In genomic region chr1:113467991-113468390, GRCh38 we compare ENCODE assay signal across 20 cellular contexts.
A peak's percentile ranks its signal among the peaks of the same experiment; 100 is the strongest.
DNase-seq lines count a peak whose midpoint lies in the region; ATAC-seq, FAIRE-seq and TF ChIP-seq lines count a peak whose summit lies in the region.
"Had no signal": no experiment of that assay in that cellular context is flagged by ENCODE, and none has a peak within 500 bp of the region (broad histone marks: within the 10 kb centered on the region; RNA-seq: fewer than 3 reads in every experiment).

No MANE protein-coding gene starts in this region.

- H3K9me3 ChIP-seq in HEK293 (ENCODE audit: control insufficient read depth, insufficient read depth, low read depth, low read length) (no peaks in the 10 kb centered on the region; the same call in 1 of the 2 replicates), pancreas (no peaks in the 10 kb centered on the region)
- H3K9me3 ChIP-seq: A549, Caco-2 had no signal

- FAIRE-seq in islet of Langerhans (lab: Jason Lieb, UNC) (peak; percentile 38), pancreas (lab: Jason Lieb, UNC) (peak; percentile 17), urothelium cell line (lab: Jason Lieb, UNC) (no peak)
- FAIRE-seq: A549, D721Med, G401.6, GM12891, GM19239 had no signal

- POLR2A ChIA-PET in HEK293 (lab: Yijun Ruan, JAX), result no interaction called here

- TF ChIP-seq CTCF in HEK293 (tag by site-specific recombination; IDR thresholded peaks at IDR 0.05) (no peak), pancreas (IDR thresholded peaks at IDR 0.05) (no peak)

- ATAC-seq in pancreas, result no peak
- no peak for ATAC-seq in GM19397 (IDR thresholded peaks at IDR 0.05; ENCODE audit: unreplicated experiment)
- ATAC-seq: A549; CD8-positive, alpha-beta T cell had no signal

- H3K4me3 ChIP-seq in HEK293 (ENCODE audit: low read depth, low read length) (no peak overlapping the region), pancreas (no peak overlapping the region)
- H3K4me3 ChIP-seq: A549; BLaER1 treated with 17β-estradiol and CSF1 and Interleukin-3, amounts not matched to agents 10 nM and 100 nM had no signal

- H3K36me3 ChIP-seq in HEK293 (ENCODE audit: control insufficient read depth in 2 of 2, insufficient read depth in 1 of 2, low read length in 2 of 2) (no peaks in the 10 kb centered on the region), pancreas (no peaks in the 10 kb centered on the region)

- no peak for DNase-seq in pancreas
- no peak for DNase-seq in urothelium cell line (ENCODE audit: low spot score)
- DNase-seq: AML-193; Caco-2; Calu3; CD4-positive, alpha-beta T cell; CD8-positive, alpha-beta T cell; DMS79 treated with DMSO at 0.1 percent for 48 hours; GF-D8 had no signal

- H3K27me3 ChIP-seq in pancreas, result no peaks in the 10 kb centered on the region
- H3K27me3 ChIP-seq: BLaER1 treated with 17β-estradiol and CSF1 and Interleukin-3, amounts not matched to agents 10 nM and 100 nM had no signal

- CTCF ChIA-PET in HEK293 (lab: Yijun Ruan, JAX), result no interaction called here

- H3K4me1 ChIP-seq in HEK293 (ENCODE audit: control insufficient read depth, insufficient read depth, low read length) (no peaks in the 10 kb centered on the region), pancreas (peaks cover 0 to 11% (median 4%) of the 10 kb centered on the region in 3 donors)
- H3K4me1 ChIP-seq: A549; BLaER1 treated with 17β-estradiol and CSF1 and Interleukin-3, amounts not matched to agents 10 nM and 100 nM; Caco-2 had no signal

- intact Hi-C loops in pancreas (cut with DNase I), result no loop called here

- H3K27ac ChIP-seq in HEK293 (ENCODE audit: extremely low read depth, low read depth, low read length), result no peak overlapping the region
- H3K27ac ChIP-seq in pancreas, result no peak overlapping the region
- H3K27ac ChIP-seq: 22Rv1; A549; BLaER1 treated with 17β-estradiol and CSF1 and Interleukin-3, amounts not matched to agents 10 nM and 100 nM; C4-2B had no signal

TF ChIP-seq in HEK293, 187 proteins besides CTCF, POLR2A, EP300 and RAD21:
- TF ChIP-seq ZNF112 (tag by site-specific recombination; IDR thresholded peaks at IDR 0.05) (no peak), PRDM4 (tag by site-specific recombination; IDR thresholded peaks at IDR 0.05) (no peak), SETDB1 (IDR thresholded peaks at IDR 0.05; ENCODE audit: insufficient read length, low read length) (peak; percentile 36)
